In genomic region chr1:151811181-151811580, GRCh38 we compare ENCODE assay signal across 1 cellular context.
TF ChIP-seq lines count a peak whose summit lies in the region.

No MANE protein-coding gene starts in this region.

TF ChIP-seq in GM23338, 12 proteins besides CTCF, POLR2A, EP300 and RAD21 (continued from another document):
- TF ChIP-seq ZNF462 (CRISPR knock-in tag; IDR thresholded peaks at IDR 0.05) = no peak
- TF ChIP-seq NANOG (IDR thresholded peaks at IDR 0.05; ENCODE audit: borderline replicate concordance) = no peak
- no peak for TF ChIP-seq ZNF331 (CRISPR knock-in tag; IDR thresholded peaks at IDR 0.05; ENCODE audit: low read depth)
- no peak for TF ChIP-seq EZH2phosphoT487 (IDR thresholded peaks at IDR 0.05; ENCODE audit: unreplicated experiment)
- TF ChIP-seq ZNF114 (CRISPR knock-in tag; IDR thresholded peaks at IDR 0.05) = no peak
- TF ChIP-seq POLR2AphosphoS5 (IDR thresholded peaks at IDR 0.05; ENCODE audit: low read depth) = no peak
TF ChIP-seq in GM23338: peak in this region for 0.
